Comparison of ENCODE assay signal across 18 cellular contexts in genomic region chr2:224104668-224105386, GRCh38.
"Had no signal": no experiment of that assay in that cellular context is flagged by ENCODE, and none has a peak within 500 bp of the region (broad histone marks: within the 10 kb centered on the region; RNA-seq: fewer than 3 reads in every experiment).

No MANE protein-coding gene starts in this region.

- DNase-seq: activated CD4-positive, alpha-beta T cell treated with anti-CD3 and anti-CD28 coated beads, Interleukin-2, amount 10 ng/mL, durations not matched to agents 7 days and 5 days; activated CD4-positive, CD25-positive, alpha-beta regulatory T cell treated with anti-CD3 and anti-CD28 coated beads, Interleukin-2, amount 50 U/mL, for 72 hours; activated CD8-positive, alpha-beta T cell treated with anti-CD3 and anti-CD28 coated beads for 36 hours; activated gamma-delta T cell; anterior cingulate cortex; effector memory CD4-positive, alpha-beta T cell; gastrocnemius medialis; hippocampal formation; left cardiac atrium; naive thymus-derived CD4-positive, alpha-beta T cell; spleen; stimulated activated CD4-positive, alpha-beta T cell treated with anti-CD3 and anti-CD28 coated beads, Interleukin-4, amount 100 ng/mL, for 24 hours; stimulated activated naive CD4-positive, alpha-beta T cell treated with Interleukin-2 at 50 U/mL for 16 hours; SW 1271; T-helper 2 cell had no signal

- H3K4me1 ChIP-seq: gastrocnemius medialis, spleen had no signal

- H3K9me3 ChIP-seq: gastrocnemius medialis, spleen, thoracic aorta had no signal

- H3K27me3 ChIP-seq: gastrocnemius medialis had no signal

- ATAC-seq: activated CD8-positive, alpha-beta T cell treated with anti-CD3 and anti-CD28 coated beads for 36 hours; esophagus mucosa; gastrocnemius medialis; left cardiac atrium; naive thymus-derived CD4-positive, alpha-beta T cell had no signal

- H3K36me3 ChIP-seq: gastrocnemius medialis, spleen, thoracic aorta had no signal

- H3K27ac ChIP-seq: gastrocnemius medialis, spleen, thoracic aorta, VCaP had no signal

- H3K4me3 ChIP-seq: gastrocnemius medialis, spleen, thoracic aorta had no signal
